33 cellular contexts compared by ENCODE assay signal in genomic region chr9:68912561-68912960, GRCh38.
DNase-seq lines count a peak whose midpoint lies in the region; ATAC-seq, FAIRE-seq and TF ChIP-seq lines count a peak whose summit lies in the region.
"Had no signal": no experiment of that assay in that cellular context is flagged by ENCODE, and none has a peak within 500 bp of the region (broad histone marks: within the 10 kb centered on the region; RNA-seq: fewer than 3 reads in every experiment).

No MANE protein-coding gene starts in this region.

- no peaks in the 10 kb centered on the region for H3K36me3 Mint-ChIP-seq in activated naive CD4-positive, alpha-beta T cell treated with anti-CD3 and anti-CD28 coated beads for 36 hours (ENCODE audit: low read depth)

- H3K27ac Mint-ChIP-seq in activated naive CD4-positive, alpha-beta T cell treated with anti-CD3 and anti-CD28 coated beads for 36 hours = no peak overlapping the region
- H3K27ac Mint-ChIP-seq: activated naive CD8-positive, alpha-beta T cell treated with anti-CD3 and anti-CD28 coated beads, Interleukin-2, amount 50 U/mL, for 24 hours; activated T-cell treated with anti-CD3 and anti-CD28 coated beads, Interleukin-2, amount 50 U/mL, for 24 hours; endodermal cell; neural progenitor cell had no signal

- H3K9me3 Mint-ChIP-seq in activated naive CD4-positive, alpha-beta T cell treated with anti-CD3 and anti-CD28 coated beads for 36 hours = no peaks in the 10 kb centered on the region
- H3K9me3 Mint-ChIP-seq: activated naive CD8-positive, alpha-beta T cell treated with anti-CD3 and anti-CD28 coated beads, Interleukin-2, amount 50 U/mL, for 24 hours; activated T-cell treated with anti-CD3 and anti-CD28 coated beads, Interleukin-2, amount 50 U/mL, for 24 hours; endodermal cell; neural progenitor cell had no signal

- DNase-seq in G401 (ENCODE audit: low spot score) = peak; percentile 26
- DNase-seq in GM18507 (ENCODE audit: extremely low spot score, insufficient read length, low read depth) = no peak
- no peak for DNase-seq in kidney
- no peak for DNase-seq in NCI-H446 (lab: John Stamatoyannopoulos, UW)
- DNase-seq in activated naive CD4-positive, alpha-beta T cell treated with anti-CD3 and anti-CD28 coated beads for 36 hours = no peak
- DNase-seq: activated CD4-positive, alpha-beta T cell treated with anti-CD3 and anti-CD28 coated beads, Interleukin-2, amount 50 U/mL, for 1 hour; activated naive CD8-positive, alpha-beta T cell treated with anti-CD3 and anti-CD28 coated beads, Interleukin-2, amount 50 U/mL, for 24 hours; activated T-cell treated with anti-CD3 and anti-CD28 coated beads, Interleukin-2, amount 50 U/mL, for 24 hours; caudate nucleus; endodermal cell; Kasumi-1; left ventricle myocardium superior; mesendoderm; NCI-H1417 treated with DMSO at 0.1 percent for 48 hours; NCI-H2081 treated with DMSO at 0.1 percent for 48 hours; NCI-H82; RPMI8226; SJCRH30; stimulated activated naive CD4-positive, alpha-beta T cell treated with Interleukin-2 at 50 U/mL for 16 hours; T-helper 9 cell; thyroid gland; uterus; WERI-Rb-1 had no signal

- peaks cover 6% of the 10 kb centered on the region for H3K4me1 Mint-ChIP-seq in activated naive CD4-positive, alpha-beta T cell treated with anti-CD3 and anti-CD28 coated beads for 36 hours (ENCODE audit: low read depth)
- H3K4me1 Mint-ChIP-seq: activated naive CD8-positive, alpha-beta T cell treated with anti-CD3 and anti-CD28 coated beads, Interleukin-2, amount 50 U/mL, for 24 hours had no signal

- H3K4me3 Mint-ChIP-seq in activated naive CD4-positive, alpha-beta T cell treated with anti-CD3 and anti-CD28 coated beads for 36 hours = no peak overlapping the region
- H3K4me3 Mint-ChIP-seq: activated naive CD8-positive, alpha-beta T cell treated with anti-CD3 and anti-CD28 coated beads, Interleukin-2, amount 50 U/mL, for 24 hours; activated T-cell treated with anti-CD3 and anti-CD28 coated beads, Interleukin-2, amount 50 U/mL, for 24 hours; endodermal cell; neural progenitor cell had no signal

- peak overlapping the region; percentile 13 to 52 for H3K27ac ChIP-seq in kidney (ENCODE audit: low read depth in 2 of 2, low read length in 2 of 2)
- H3K27ac ChIP-seq: neural progenitor cell, parathyroid adenoma, right atrium auricular region, SJCRH30, thyroid gland, uterus, WERI-Rb-1 had no signal

- FAIRE-seq in GM18507 (lab: Jason Lieb, UNC) (peak; percentile 52), kidney (lab: Jason Lieb, UNC) (no peak)
- FAIRE-seq: G401.6, islet of Langerhans had no signal

- no peak overlapping the region for H3K4me3 ChIP-seq in kidney (ENCODE audit: low read length in 2 of 2)
- H3K4me3 ChIP-seq: HAP-1, neural progenitor cell, right atrium auricular region, SJCRH30, smooth muscle cell, thyroid gland, uterus had no signal

- peaks cover 0 to 5% of the 10 kb centered on the region in 2 donors for H3K4me1 ChIP-seq in kidney (ENCODE audit: control insufficient read depth in 1 of 2, insufficient read depth in 1 of 2, low read depth in 1 of 2, low read length in 2 of 2)
- H3K4me1 ChIP-seq: HAP-1, neural progenitor cell, parathyroid adenoma, right atrium auricular region, uterus had no signal

- no peaks in the 10 kb centered on the region for H3K9me3 ChIP-seq in kidney (ENCODE audit: control insufficient read depth in 1 of 2, low read length in 2 of 2)
- H3K9me3 ChIP-seq: HAP-1, right atrium auricular region, SJCRH30, thyroid gland, uterus had no signal

- TF ChIP-seq CTCF in kidney (IDR thresholded peaks at IDR 0.05; ENCODE audit: borderline replicate concordance, extremely low read depth, insufficient read depth) = no peak

- in situ Hi-C loops in G401 (cut with HindIII; ENCODE audit: low sequenced_read_pairs) = no loop called here

- intact Hi-C loops in kidney (cut with DNase I) = no loop called here
- intact Hi-C loops in activated naive CD4-positive, alpha-beta T cell treated with anti-CD3 and anti-CD28 coated beads for 36 hours (cut with micrococcal nuclease) = no loop called here

- ATAC-seq in HG02885 (IDR thresholded peaks at IDR 0.05; ENCODE audit: poor library complexity, unreplicated experiment) (peak; percentile 55), GM18520 (IDR thresholded peaks at IDR 0.05; ENCODE audit: unreplicated experiment) (no peak)
- ATAC-seq: activated naive CD8-positive, alpha-beta T cell treated with anti-CD3 and anti-CD28 coated beads, Interleukin-2, amount 50 U/mL, for 24 hours; esophagus mucosa; left ventricle myocardium superior had no signal

- CTCF ChIA-PET in activated naive CD4-positive, alpha-beta T cell treated with anti-CD3 and anti-CD28 coated beads for 36 hours (lab: Charles Lee) = interaction anchor here (2.2 kb wide), 1 partner anchor 87 kb away, joined by 9 read pairs; no protein-coding TSS in a partner anchor

- H3K9ac ChIP-seq in kidney (ENCODE audit: low read length in 2 of 2) = no peak overlapping the region
- H3K9ac ChIP-seq: neural progenitor cell, parathyroid adenoma had no signal

- H3K36me3 ChIP-seq in kidney (ENCODE audit: control insufficient read depth in 1 of 2, insufficient read depth in 2 of 2, low read length in 2 of 2) = no peaks in the 10 kb centered on the region
- H3K36me3 ChIP-seq: HAP-1, neural progenitor cell, right atrium auricular region, SJCRH30, thyroid gland, uterus, WERI-Rb-1 had no signal

- peaks cover 4% of the 10 kb centered on the region for H3K27me3 Mint-ChIP-seq in activated naive CD4-positive, alpha-beta T cell treated with anti-CD3 and anti-CD28 coated beads for 36 hours (ENCODE audit: low read depth)
